Comparison of ENCODE assay signal across 9 cellular contexts in genomic region chr16:74420612-74421501, GRCh38. TPM values are rescaled to one million over a fixed set of nuclear protein-coding genes. Genes with fewer than 3 reads are reported as not detected.
DNase-seq lines count a peak whose midpoint lies in the region; ATAC-seq and TF ChIP-seq lines count a peak whose summit lies in the region.
"Not testable (repeated sequence)": the region's sequence is repeated elsewhere in the genome, so short reads cannot be mapped to it uniquely, and the experiment has no call there.
"Had no signal": no experiment of that assay in that cellular context is flagged by ENCODE, and none has a peak within 500 bp of the region (broad histone marks: within the 10 kb centered on the region; RNA-seq: fewer than 3 reads in every experiment).

TSS of gene CLEC18B (minus strand) at chr16:74421478. CDS start at chr16:74421270, 208 bp downstream.

- TF ChIP-seq CTCF in brain microvascular endothelial cell (IDR thresholded peaks at IDR 0.05; ENCODE audit: low read depth, low read length, missing control alignments): not testable (repeated sequence)

- DNase-seq in ELF-1 (ENCODE audit: low read depth, low spot score): peak; percentile 39
- DNase-seq in LHCN-M2 (ENCODE audit: low read depth): peak; percentile 45
- DNase-seq in brain microvascular endothelial cell: peak; percentile 28
- peak; percentile 16 for DNase-seq in globus pallidus (ENCODE audit: low spot score)
- DNase-seq in medulla oblongata (ENCODE audit: extremely low spot score): peak; percentile 33
- peak; percentile 70 for DNase-seq in posterior vena cava (ENCODE audit: low spot score)

- not testable (repeated sequence) for H3K27ac ChIP-seq in brain microvascular endothelial cell

- H3K4me3 ChIP-seq in brain microvascular endothelial cell (ENCODE audit: low read depth, low read length): not testable (repeated sequence)

- H3K36me3 ChIP-seq in brain microvascular endothelial cell (replicated peaks): not testable (repeated sequence)

- peak; percentile 78 for ATAC-seq in SK-N-SH treated with all-trans-retinoic acid at 6 μM for 48 hours

- in situ Hi-C loops in brain microvascular endothelial cell (cut with HindIII; ENCODE audit: low pct_ligation_motif_present, low sequenced_read_pairs): not testable (repeated sequence)

- intact Hi-C loops in posterior vena cava (cut with DNase I): not testable (repeated sequence)

- H3K27me3 ChIP-seq in brain microvascular endothelial cell (replicated peaks): not testable (repeated sequence)

RNA-seq across cellular contexts. Expression of gene CLEC18B, which starts in this region (rescaled TPM):
- 0.38 TPM in 1 of 2 replicates, not detected in the other for total RNA-seq in LHCN-M2 (2014; rRNA removed)
- 0.11 TPM for polyA plus RNA-seq in LHCN-M2 (2012)
- total RNA-seq in posterior vena cava: under 1 TPM; 0.52 to 0.60 TPM
- total RNA-seq: H1 had no signal
- polyA plus RNA-seq: BJ had no signal

Comparison
In these comparisons a context has a peak if more than half of its experiments do, and no peak if none do; other contexts are left out.
1. Peak in DNase-seq in LHCN-M2; RNA of the gene not detected or under 1 TPM.
2. Peak in DNase-seq in posterior vena cava; RNA of the gene not detected or under 1 TPM.
3. DNase-seq: peak in every context shown above with its lines; median percentile 70 in posterior vena cava; 45 in LHCN-M2; 39 in ELF-1; 33 in medulla oblongata; 28 in brain microvascular endothelial cell; 16 in globus pallidus.